1 cellular context compared by ENCODE assay signal in the genomic region with DNA sequence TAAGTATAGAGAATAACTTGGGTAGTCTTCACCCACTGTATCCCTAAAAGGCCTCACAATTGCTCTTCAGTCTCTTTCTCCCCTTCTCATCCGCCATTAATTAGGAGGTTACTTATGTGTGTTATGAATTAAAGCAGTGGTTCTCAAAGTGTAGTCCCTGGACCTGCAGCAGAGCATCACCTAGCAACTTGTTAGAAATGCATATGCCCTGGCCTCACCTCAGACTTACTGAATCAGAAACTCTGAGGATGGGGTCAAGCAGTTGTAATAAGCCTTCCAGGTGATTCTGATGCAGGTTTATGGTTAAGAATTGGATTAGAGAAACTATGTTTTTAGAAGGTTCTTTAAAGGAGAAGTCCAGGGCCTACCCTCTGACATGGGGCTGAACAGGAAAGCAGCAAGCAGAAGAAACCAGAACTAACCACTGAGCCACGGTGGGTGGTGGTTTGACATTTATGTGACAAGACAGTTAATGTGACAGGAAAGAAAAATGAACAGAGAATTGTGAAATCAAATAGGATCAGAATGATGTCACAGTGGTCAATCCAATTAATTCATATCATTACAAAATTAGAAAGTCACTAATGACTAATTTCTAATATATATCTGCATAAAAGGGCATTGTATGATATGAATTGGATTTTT.
TF ChIP-seq lines count a peak whose summit lies in the region.

No MANE protein-coding gene starts in this region.

TF ChIP-seq in GM12878, 131 proteins besides CTCF, POLR2A, EP300 and RAD21 (continued from another document and continues in another):
- TF ChIP-seq, protein P1, sequence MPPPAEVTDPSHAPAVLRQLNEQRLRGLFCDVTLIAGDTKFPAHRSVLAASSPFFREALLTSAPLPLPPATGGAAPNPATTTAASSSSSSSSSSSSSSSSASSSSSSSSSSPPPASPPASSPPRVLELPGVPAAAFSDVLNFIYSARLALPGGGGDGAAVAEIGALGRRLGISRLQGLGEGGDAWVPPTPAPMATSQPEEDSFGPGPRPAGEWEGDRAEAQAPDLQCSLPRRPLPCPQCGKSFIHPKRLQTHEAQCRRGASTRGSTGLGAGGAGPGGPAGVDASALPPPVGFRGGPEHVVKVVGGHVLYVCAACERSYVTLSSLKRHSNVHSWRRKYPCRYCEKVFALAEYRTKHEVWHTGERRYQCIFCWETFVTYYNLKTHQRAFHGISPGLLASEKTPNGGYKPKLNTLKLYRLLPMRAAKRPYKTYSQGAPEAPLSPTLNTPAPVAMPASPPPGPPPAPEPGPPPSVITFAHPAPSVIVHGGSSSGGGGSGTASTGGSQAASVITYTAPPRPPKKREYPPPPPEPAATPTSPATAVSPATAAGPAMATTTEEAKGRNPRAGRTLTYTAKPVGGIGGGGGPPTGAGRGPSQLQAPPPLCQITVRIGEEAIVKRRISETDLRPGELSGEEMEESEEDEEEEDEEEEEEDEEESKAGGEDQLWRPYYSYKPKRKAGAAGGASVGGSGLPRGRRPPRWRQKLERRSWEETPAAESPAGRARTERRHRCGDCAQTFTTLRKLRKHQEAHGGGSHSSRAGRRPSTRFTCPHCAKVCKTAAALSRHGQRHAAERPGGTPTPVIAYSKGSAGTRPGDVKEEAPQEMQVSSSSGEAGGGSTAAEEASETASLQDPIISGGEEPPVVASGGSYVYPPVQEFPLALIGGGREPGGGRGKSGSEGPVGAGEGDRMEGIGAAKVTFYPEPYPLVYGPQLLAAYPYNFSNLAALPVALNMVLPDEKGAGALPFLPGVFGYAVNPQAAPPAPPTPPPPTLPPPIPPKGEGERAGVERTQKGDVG (CRISPR knock-in tag; IDR thresholded peaks at IDR 0.05): no peak
- TF ChIP-seq RBBP5 (conservative IDR thresholded peaks at IDR 0.05) (no peak), ETV6 (conservative IDR thresholded peaks at IDR 0.05 in 1 of 2, IDR thresholded peaks at IDR 0.05 in 1 of 2; ENCODE audit: borderline replicate concordance in 1 of 2, low read depth in 1 of 2) (0 out of 4 replicates have a peak, but pooled peaks of 1 of the 2 experiments have one; percentile 41), PAX5 (IDR thresholded peaks at IDR 0.05; ENCODE audit: borderline replicate concordance, low read depth, low read length) (peak; percentile 30; the same call in 1 of the 2 replicates), SMAD1 (IDR thresholded peaks at IDR 0.05; ENCODE audit: low read depth, partially characterized antibody) (peak; percentile 16), RB1 (IDR thresholded peaks at IDR 0.05; ENCODE audit: borderline replicate concordance) (no peak), NR2C2 (IDR thresholded peaks at IDR 0.05; ENCODE audit: borderline replicate concordance, control insufficient read depth, insufficient read length, low read depth) (no peak), MTA2 (IDR thresholded peaks at IDR 0.05; ENCODE audit: low read depth) (peak; percentile 89), NFIC (IDR thresholded peaks at IDR 0.05; ENCODE audit: low read depth, low read length) (peak; percentile 67; the same call in 1 of the 2 replicates), POLR2AphosphoS5 (IDR thresholded peaks at IDR 0.05; ENCODE audit: low read length) (0 out of 2 replicates have a peak, but pooled peaks have one; percentile 17), MXI1 (IDR thresholded peaks at IDR 0.05; ENCODE audit: low read depth, low read length) (no peak), ASH2L (IDR thresholded peaks at IDR 0.05; ENCODE audit: borderline replicate concordance, low read depth) (no peak), RAD51 (IDR thresholded peaks at IDR 0.05) (0 out of 2 replicates have a peak, but pooled peaks have one; percentile 35), HCFC1 (IDR thresholded peaks at IDR 0.05; ENCODE audit: low read length) (no peak), JUND (IDR thresholded peaks at IDR 0.05; ENCODE audit: low read depth, low read length) (no peak), IKZF2 (IDR thresholded peaks at IDR 0.05) (peak; percentile 10 to 25; a peak in 2 of 4 replicates), RCOR1 (conservative IDR thresholded peaks at IDR 0.05; ENCODE audit: low read depth, low read length) (no peak), CREM (IDR thresholded peaks at IDR 0.05; ENCODE audit: low read depth) (peak; percentile 55), KAT2A (conservative IDR thresholded peaks at IDR 0.05; ENCODE audit: control insufficient read depth, low read depth, low read length) (no peak), IRF4 (IDR thresholded peaks at IDR 0.05; ENCODE audit: low read depth, low read length) (no peak), SMC3 (IDR thresholded peaks at IDR 0.05; ENCODE audit: borderline replicate concordance, low read length) (peak; percentile 12; the same call in 1 of the 2 replicates), GABPA (IDR thresholded peaks at IDR 0.05; ENCODE audit: low read depth) (no peak), POLR2AphosphoS2 (IDR thresholded peaks at IDR 0.05; ENCODE audit: low read depth, low read length) (no peak), POU2F2 (IDR thresholded peaks at IDR 0.05; ENCODE audit: borderline replicate concordance, low read depth, low read length) (0 out of 3 replicates have a peak, but pooled peaks have one; percentile 59), JUNB (IDR thresholded peaks at IDR 0.05) (peak; percentile 24; the same call in 1 of the 2 replicates), ZNF207 (IDR thresholded peaks at IDR 0.05; ENCODE audit: borderline replicate concordance) (no peak)
- TF ChIP-seq, protein P2, sequence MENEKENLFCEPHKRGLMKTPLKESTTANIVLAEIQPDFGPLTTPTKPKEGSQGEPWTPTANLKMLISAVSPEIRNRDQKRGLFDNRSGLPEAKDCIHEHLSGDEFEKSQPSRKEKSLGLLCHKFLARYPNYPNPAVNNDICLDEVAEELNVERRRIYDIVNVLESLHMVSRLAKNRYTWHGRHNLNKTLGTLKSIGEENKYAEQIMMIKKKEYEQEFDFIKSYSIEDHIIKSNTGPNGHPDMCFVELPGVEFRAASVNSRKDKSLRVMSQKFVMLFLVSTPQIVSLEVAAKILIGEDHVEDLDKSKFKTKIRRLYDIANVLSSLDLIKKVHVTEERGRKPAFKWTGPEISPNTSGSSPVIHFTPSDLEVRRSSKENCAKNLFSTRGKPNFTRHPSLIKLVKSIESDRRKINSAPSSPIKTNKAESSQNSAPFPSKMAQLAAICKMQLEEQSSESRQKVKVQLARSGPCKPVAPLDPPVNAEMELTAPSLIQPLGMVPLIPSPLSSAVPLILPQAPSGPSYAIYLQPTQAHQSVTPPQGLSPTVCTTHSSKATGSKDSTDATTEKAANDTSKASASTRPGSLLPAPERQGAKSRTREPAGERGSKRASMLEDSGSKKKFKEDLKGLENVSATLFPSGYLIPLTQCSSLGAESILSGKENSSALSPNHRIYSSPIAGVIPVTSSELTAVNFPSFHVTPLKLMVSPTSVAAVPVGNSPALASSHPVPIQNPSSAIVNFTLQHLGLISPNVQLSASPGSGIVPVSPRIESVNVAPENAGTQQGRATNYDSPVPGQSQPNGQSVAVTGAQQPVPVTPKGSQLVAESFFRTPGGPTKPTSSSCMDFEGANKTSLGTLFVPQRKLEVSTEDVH (IDR thresholded peaks at IDR 0.05; ENCODE audit: low read depth, partially characterized antibody): no peak
- TF ChIP-seq, protein P3, sequence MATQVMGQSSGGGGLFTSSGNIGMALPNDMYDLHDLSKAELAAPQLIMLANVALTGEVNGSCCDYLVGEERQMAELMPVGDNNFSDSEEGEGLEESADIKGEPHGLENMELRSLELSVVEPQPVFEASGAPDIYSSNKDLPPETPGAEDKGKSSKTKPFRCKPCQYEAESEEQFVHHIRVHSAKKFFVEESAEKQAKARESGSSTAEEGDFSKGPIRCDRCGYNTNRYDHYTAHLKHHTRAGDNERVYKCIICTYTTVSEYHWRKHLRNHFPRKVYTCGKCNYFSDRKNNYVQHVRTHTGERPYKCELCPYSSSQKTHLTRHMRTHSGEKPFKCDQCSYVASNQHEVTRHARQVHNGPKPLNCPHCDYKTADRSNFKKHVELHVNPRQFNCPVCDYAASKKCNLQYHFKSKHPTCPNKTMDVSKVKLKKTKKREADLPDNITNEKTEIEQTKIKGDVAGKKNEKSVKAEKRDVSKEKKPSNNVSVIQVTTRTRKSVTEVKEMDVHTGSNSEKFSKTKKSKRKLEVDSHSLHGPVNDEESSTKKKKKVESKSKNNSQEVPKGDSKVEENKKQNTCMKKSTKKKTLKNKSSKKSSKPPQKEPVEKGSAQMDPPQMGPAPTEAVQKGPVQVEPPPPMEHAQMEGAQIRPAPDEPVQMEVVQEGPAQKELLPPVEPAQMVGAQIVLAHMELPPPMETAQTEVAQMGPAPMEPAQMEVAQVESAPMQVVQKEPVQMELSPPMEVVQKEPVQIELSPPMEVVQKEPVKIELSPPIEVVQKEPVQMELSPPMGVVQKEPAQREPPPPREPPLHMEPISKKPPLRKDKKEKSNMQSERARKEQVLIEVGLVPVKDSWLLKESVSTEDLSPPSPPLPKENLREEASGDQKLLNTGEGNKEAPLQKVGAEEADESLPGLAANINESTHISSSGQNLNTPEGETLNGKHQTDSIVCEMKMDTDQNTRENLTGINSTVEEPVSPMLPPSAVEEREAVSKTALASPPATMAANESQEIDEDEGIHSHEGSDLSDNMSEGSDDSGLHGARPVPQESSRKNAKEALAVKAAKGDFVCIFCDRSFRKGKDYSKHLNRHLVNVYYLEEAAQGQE (IDR thresholded peaks at IDR 0.05; ENCODE audit: low read depth, low read length): no peak
- TF ChIP-seq, protein P4, sequence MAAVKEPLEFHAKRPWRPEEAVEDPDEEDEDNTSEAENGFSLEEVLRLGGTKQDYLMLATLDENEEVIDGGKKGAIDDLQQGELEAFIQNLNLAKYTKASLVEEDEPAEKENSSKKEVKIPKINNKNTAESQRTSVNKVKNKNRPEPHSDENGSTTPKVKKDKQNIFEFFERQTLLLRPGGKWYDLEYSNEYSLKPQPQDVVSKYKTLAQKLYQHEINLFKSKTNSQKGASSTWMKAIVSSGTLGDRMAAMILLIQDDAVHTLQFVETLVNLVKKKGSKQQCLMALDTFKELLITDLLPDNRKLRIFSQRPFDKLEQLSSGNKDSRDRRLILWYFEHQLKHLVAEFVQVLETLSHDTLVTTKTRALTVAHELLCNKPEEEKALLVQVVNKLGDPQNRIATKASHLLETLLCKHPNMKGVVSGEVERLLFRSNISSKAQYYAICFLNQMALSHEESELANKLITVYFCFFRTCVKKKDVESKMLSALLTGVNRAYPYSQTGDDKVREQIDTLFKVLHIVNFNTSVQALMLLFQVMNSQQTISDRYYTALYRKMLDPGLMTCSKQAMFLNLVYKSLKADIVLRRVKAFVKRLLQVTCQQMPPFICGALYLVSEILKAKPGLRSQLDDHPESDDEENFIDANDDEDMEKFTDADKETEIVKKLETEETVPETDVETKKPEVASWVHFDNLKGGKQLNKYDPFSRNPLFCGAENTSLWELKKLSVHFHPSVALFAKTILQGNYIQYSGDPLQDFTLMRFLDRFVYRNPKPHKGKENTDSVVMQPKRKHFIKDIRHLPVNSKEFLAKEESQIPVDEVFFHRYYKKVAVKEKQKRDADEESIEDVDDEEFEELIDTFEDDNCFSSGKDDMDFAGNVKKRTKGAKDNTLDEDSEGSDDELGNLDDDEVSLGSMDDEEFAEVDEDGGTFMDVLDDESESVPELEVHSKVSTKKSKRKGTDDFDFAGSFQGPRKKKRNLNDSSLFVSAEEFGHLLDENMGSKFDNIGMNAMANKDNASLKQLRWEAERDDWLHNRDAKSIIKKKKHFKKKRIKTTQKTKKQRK (IDR thresholded peaks at IDR 0.05; ENCODE audit: low read depth, low read length): no peak
- TF ChIP-seq, protein P5, sequence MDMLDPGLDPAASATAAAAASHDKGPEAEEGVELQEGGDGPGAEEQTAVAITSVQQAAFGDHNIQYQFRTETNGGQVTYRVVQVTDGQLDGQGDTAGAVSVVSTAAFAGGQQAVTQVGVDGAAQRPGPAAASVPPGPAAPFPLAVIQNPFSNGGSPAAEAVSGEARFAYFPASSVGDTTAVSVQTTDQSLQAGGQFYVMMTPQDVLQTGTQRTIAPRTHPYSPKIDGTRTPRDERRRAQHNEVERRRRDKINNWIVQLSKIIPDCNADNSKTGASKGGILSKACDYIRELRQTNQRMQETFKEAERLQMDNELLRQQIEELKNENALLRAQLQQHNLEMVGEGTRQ (IDR thresholded peaks at IDR 0.05; ENCODE audit: borderline replicate concordance, low read depth, low read length): no peak
- TF ChIP-seq, protein P6, sequence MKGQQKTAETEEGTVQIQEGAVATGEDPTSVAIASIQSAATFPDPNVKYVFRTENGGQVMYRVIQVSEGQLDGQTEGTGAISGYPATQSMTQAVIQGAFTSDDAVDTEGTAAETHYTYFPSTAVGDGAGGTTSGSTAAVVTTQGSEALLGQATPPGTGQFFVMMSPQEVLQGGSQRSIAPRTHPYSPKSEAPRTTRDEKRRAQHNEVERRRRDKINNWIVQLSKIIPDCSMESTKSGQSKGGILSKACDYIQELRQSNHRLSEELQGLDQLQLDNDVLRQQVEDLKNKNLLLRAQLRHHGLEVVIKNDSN (IDR thresholded peaks at IDR 0.05; ENCODE audit: borderline replicate concordance, extremely low read length, insufficient read depth, low read depth, low read length): no peak
- TF ChIP-seq, protein P7, sequence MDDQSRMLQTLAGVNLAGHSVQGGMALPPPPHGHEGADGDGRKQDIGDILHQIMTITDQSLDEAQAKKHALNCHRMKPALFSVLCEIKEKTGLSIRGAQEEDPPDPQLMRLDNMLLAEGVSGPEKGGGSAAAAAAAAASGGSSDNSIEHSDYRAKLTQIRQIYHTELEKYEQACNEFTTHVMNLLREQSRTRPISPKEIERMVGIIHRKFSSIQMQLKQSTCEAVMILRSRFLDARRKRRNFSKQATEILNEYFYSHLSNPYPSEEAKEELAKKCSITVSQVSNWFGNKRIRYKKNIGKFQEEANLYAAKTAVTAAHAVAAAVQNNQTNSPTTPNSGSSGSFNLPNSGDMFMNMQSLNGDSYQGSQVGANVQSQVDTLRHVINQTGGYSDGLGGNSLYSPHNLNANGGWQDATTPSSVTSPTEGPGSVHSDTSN (IDR thresholded peaks at IDR 0.05; ENCODE audit: insufficient replicate concordance, low read depth, low read length): peak; percentile 72
- TF ChIP-seq, protein P8, sequence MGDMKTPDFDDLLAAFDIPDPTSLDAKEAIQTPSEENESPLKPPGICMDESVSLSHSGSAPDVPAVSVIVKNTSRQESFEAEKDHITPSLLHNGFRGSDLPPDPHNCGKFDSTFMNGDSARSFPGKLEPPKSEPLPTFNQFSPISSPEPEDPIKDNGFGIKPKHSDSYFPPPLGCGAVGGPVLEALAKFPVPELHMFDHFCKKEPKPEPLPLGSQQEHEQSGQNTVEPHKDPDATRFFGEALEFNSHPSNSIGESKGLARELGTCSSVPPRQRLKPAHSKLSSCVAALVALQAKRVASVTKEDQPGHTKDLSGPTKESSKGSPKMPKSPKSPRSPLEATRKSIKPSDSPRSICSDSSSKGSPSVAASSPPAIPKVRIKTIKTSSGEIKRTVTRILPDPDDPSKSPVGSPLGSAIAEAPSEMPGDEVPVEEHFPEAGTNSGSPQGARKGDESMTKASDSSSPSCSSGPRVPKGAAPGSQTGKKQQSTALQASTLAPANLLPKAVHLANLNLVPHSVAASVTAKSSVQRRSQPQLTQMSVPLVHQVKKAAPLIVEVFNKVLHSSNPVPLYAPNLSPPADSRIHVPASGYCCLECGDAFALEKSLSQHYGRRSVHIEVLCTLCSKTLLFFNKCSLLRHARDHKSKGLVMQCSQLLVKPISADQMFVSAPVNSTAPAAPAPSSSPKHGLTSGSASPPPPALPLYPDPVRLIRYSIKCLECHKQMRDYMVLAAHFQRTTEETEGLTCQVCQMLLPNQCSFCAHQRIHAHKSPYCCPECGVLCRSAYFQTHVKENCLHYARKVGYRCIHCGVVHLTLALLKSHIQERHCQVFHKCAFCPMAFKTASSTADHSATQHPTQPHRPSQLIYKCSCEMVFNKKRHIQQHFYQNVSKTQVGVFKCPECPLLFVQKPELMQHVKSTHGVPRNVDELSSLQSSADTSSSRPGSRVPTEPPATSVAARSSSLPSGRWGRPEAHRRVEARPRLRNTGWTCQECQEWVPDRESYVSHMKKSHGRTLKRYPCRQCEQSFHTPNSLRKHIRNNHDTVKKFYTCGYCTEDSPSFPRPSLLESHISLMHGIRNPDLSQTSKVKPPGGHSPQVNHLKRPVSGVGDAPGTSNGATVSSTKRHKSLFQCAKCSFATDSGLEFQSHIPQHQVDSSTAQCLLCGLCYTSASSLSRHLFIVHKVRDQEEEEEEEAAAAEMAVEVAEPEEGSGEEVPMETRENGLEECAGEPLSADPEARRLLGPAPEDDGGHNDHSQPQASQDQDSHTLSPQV (IDR thresholded peaks at IDR 0.05): peak; percentile 82
